In genomic region chr11:87712802-87713202, GRCh38 we compare ENCODE assay signal across 18 cellular contexts.
"Had no signal": no experiment of that assay in that cellular context is flagged by ENCODE, and none has a peak within 500 bp of the region (broad histone marks: within the 10 kb centered on the region; RNA-seq: fewer than 3 reads in every experiment).

No MANE protein-coding gene starts in this region.

- H3K4me3 ChIP-seq: gastrocnemius medialis, heart left ventricle, left lung, right atrium auricular region had no signal

- DNase-seq: activated CD4-positive, alpha-beta memory T cell treated with anti-CD3 and anti-CD28 coated beads, Interleukin-2, amount 10 ng/mL, durations not matched to agents 7 days and 5 days; activated CD4-positive, alpha-beta T cell treated with anti-CD3 and anti-CD28 coated beads for 4 hours; activated naive CD4-positive, alpha-beta T cell treated with anti-CD3 and anti-CD28 coated beads, Interleukin-2, amount 10 ng/mL, durations not matched to agents 7 days and 5 days; activated T-cell treated with anti-CD3 and anti-CD28 coated beads, Interleukin-2, amount 50 U/mL, for 24 hours; gastrocnemius medialis; heart left ventricle; left lung; mammary epithelial cell; naive thymus-derived CD8-positive, alpha-beta T cell; nucleus accumbens; posterior cingulate gyrus; stimulated activated CD4-positive, alpha-beta T cell treated with anti-CD3 and anti-CD28 coated beads, Interleukin-15, amount 100 ng/mL, for 24 hours; stimulated activated CD4-positive, alpha-beta T cell treated with anti-CD3 and anti-CD28 coated beads, Interleukin-4, amount 100 ng/mL, for 24 hours; stimulated activated naive CD4-positive, alpha-beta T cell; substantia nigra; T-helper 2 cell; trophoblast cell had no signal

- H3K4me1 ChIP-seq: gastrocnemius medialis, heart left ventricle, left lung, right atrium auricular region had no signal

- H3K27me3 ChIP-seq: gastrocnemius medialis, left lung, right atrium auricular region had no signal

- H3K27ac ChIP-seq: gastrocnemius medialis, heart left ventricle, left lung, right atrium auricular region had no signal

- H3K36me3 ChIP-seq: gastrocnemius medialis, heart left ventricle, left lung, right atrium auricular region had no signal

- H3K9me3 ChIP-seq: gastrocnemius medialis, heart left ventricle, left lung, right atrium auricular region had no signal

- ATAC-seq: gastrocnemius medialis; heart left ventricle; left lung; naive thymus-derived CD8-positive, alpha-beta T cell had no signal
